10 cellular contexts compared by ENCODE assay signal in genomic region chr10:132848306-132848705, GRCh38.
DNase-seq lines count a peak whose midpoint lies in the region; ATAC-seq and TF ChIP-seq lines count a peak whose summit lies in the region.
"Had no signal": no experiment of that assay in that cellular context is flagged by ENCODE, and none has a peak within 500 bp of the region (broad histone marks: within the 10 kb centered on the region; RNA-seq: fewer than 3 reads in every experiment).

No MANE protein-coding gene starts in this region.

- H3K27ac Mint-ChIP-seq in activated naive CD8-positive, alpha-beta T cell = no peak overlapping the region

- peaks cover 4% of the 10 kb centered on the region for H3K27me3 Mint-ChIP-seq in activated naive CD8-positive, alpha-beta T cell

- no peaks in the 10 kb centered on the region for H3K9me3 Mint-ChIP-seq in activated naive CD8-positive, alpha-beta T cell (ENCODE audit: low read depth)

- no peaks in the 10 kb centered on the region for H3K4me1 ChIP-seq in mucosa of descending colon (ENCODE audit: low read depth)

- H3K36me3 ChIP-seq in mucosa of descending colon (ENCODE audit: low read depth) = no peaks in the 10 kb centered on the region

- H3K4me1 Mint-ChIP-seq in activated naive CD8-positive, alpha-beta T cell (ENCODE audit: low read depth) = peaks cover 12% of the 10 kb centered on the region

- ATAC-seq in Right ventricle myocardium inferior (no peak), mucosa of descending colon (peak; percentile 41), HG02938 (IDR thresholded peaks at IDR 0.05; ENCODE audit: unreplicated experiment) (no peak), HG03439 (IDR thresholded peaks at IDR 0.05; ENCODE audit: unreplicated experiment) (no peak)

- H3K36me3 Mint-ChIP-seq in activated naive CD8-positive, alpha-beta T cell = no peaks in the 10 kb centered on the region

- TF ChIP-seq CTCF in mucosa of descending colon (IDR thresholded peaks at IDR 0.05) = no peak

- peak; percentile 56 for DNase-seq in cardiac septum (ENCODE audit: low spot score)
- DNase-seq in Right ventricle myocardium inferior (ENCODE audit: missing footprints) = no peak
- DNase-seq in mucosa of descending colon = no peak
- no peak for DNase-seq in stimulated activated CD4-positive, alpha-beta T cell treated with anti-CD3 and anti-CD28 coated beads, Interleukin-1b, Interleukin-23, amount 100 ng/mL, for 48 hours
- no peak for DNase-seq in activated CD4-positive, alpha-beta T cell treated with anti-CD3 and anti-CD28 coated beads for 4 hours
- DNase-seq: activated CD4-positive, alpha-beta T cell treated with anti-CD3 and anti-CD28 coated beads, Interleukin-2, amount 50 U/mL, for 1 hour; NCI-H2107 had no signal

- no peak overlapping the region for H3K4me3 ChIP-seq in mucosa of descending colon

- intact Hi-C loops in cardiac septum (cut with DNase I) = no loop called here
- intact Hi-C loops in Right ventricle myocardium inferior (cut with DNase I) = no loop called here
- intact Hi-C loops in mucosa of descending colon (cut with DNase I, micrococcal nuclease) = no loop called here

- H3K4me3 Mint-ChIP-seq in activated naive CD8-positive, alpha-beta T cell = peak overlapping the region; percentile 80

- no peaks in the 10 kb centered on the region for H3K9me3 ChIP-seq in mucosa of descending colon
